9 cellular contexts compared by ENCODE assay signal in the genomic region with DNA sequence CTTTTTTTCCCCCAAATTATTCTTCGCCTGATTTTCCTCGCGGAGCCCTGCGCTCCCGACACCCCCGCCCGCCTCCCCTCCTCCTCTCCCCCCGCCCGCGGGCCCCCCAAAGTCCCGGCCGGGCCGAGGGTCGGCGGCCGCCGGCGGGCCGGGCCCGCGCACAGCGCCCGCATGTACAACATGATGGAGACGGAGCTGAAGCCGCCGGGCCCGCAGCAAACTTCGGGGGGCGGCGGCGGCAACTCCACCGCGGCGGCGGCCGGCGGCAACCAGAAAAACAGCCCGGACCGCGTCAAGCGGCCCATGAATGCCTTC. TPM values are rescaled to one million over a fixed set of nuclear protein-coding genes. Genes with fewer than 3 reads are reported as not detected.
A peak's percentile ranks its signal among the peaks of the same experiment; 100 is the strongest.
DNase-seq lines count a peak whose midpoint lies in the region; ATAC-seq and TF ChIP-seq lines count a peak whose summit lies in the region.
"Had no signal": no experiment of that assay in that cellular context is flagged by ENCODE, and none has a peak within 500 bp of the region (broad histone marks: within the 10 kb centered on the region; RNA-seq: fewer than 3 reads in every experiment).

No MANE protein-coding gene starts in this region.

- peaks cover 8% of the 10 kb centered on the region for H3K4me1 Mint-ChIP-seq in activated naive CD8-positive, alpha-beta T cell (ENCODE audit: low read depth)
- H3K4me1 Mint-ChIP-seq in activated naive CD8-positive, alpha-beta T cell treated with anti-CD3 and anti-CD28 coated beads for 36 hours: peaks cover 17% of the 10 kb centered on the region
- peaks cover 10% of the 10 kb centered on the region for H3K4me1 Mint-ChIP-seq in type B pancreatic cell (ENCODE audit: unreplicated experiment)

- H3K27ac ChIP-seq in mammary epithelial cell (ENCODE audit: insufficient read depth, low read depth, low read length) (no peak overlapping the region), mesendoderm (ENCODE audit: low read depth, low read length) (peak overlapping the region; percentile 0)

- peak overlapping the region; percentile 81 for H4K8ac ChIP-seq in mesendoderm (ENCODE audit: low read depth, low read length)

- H3K56ac ChIP-seq in mesendoderm (ENCODE audit: low read length): no peak overlapping the region

- H3K36me3 ChIP-seq in mammary epithelial cell (ENCODE audit: insufficient read depth, low read length): no peaks in the 10 kb centered on the region
- H3K36me3 ChIP-seq in mesendoderm (ENCODE audit: control insufficient read depth, insufficient read depth, low read length): no peaks in the 10 kb centered on the region

- no peak overlapping the region for H2BK15ac ChIP-seq in mesendoderm (replicated peaks; ENCODE audit: low read depth)

- H3K79me1 ChIP-seq in mesendoderm (ENCODE audit: low read length): no peaks in the 10 kb centered on the region

- TF ChIP-seq CTCF in mammary epithelial cell (conservative IDR thresholded peaks at IDR 0.05 in 1 of 2, IDR thresholded peaks at IDR 0.05 in 1 of 2; ENCODE audit: extremely low read depth in 1 of 2, insufficient read depth in 1 of 2, low read depth in 1 of 2, low read length in 2 of 2) (no peak), type B pancreatic cell (conservative IDR thresholded peaks at IDR 0.05) (no peak)

- no peak overlapping the region for H3K23ac ChIP-seq in mesendoderm (ENCODE audit: low read length)

- dilution Hi-C loops in mammary epithelial cell (cut with HindIII; ENCODE audit: low sequenced_read_pairs): no loop called here

- H3K36me3 Mint-ChIP-seq in activated naive CD8-positive, alpha-beta T cell: no peaks in the 10 kb centered on the region
- H3K36me3 Mint-ChIP-seq in activated naive CD8-positive, alpha-beta T cell treated with anti-CD3 and anti-CD28 coated beads for 36 hours: peaks cover 7% of the 10 kb centered on the region
- peaks cover 3% of the 10 kb centered on the region for H3K36me3 Mint-ChIP-seq in type B pancreatic cell

- no peak overlapping the region for H2BK5ac ChIP-seq in mesendoderm (ENCODE audit: low read length)

- no TSS peak for BruUV-seq in mammary epithelial cell (replicated peaks; lab: Mats Ljungman, UMichigan)

- WGBS in mammary epithelial cell (ENCODE audit: low coverage, missing lambda C conversion rate): 13% methylated on average over 3 of the region's 41 CpGs
- WGBS in mesendoderm (ENCODE audit: extremely low coverage, insufficient coverage, low lambda C conversion rate): no CpG with 5 or more reads among the region's 41 CpGs

- H2AK5ac ChIP-seq in mesendoderm (ENCODE audit: low read length): no peak overlapping the region

- H3K27me3 ChIP-seq in mammary epithelial cell (ENCODE audit: insufficient read depth, low read length): peaks cover 56% of the 10 kb centered on the region
- H3K27me3 ChIP-seq in mesendoderm (ENCODE audit: insufficient read depth, low read length, poor library complexity): peaks cover 4% of the 10 kb centered on the region

- no peaks in the 10 kb centered on the region for H3K9me3 ChIP-seq in mammary epithelial cell (replicated peaks; ENCODE audit: insufficient read depth, low read length)

- H3K4me3 Mint-ChIP-seq in activated naive CD8-positive, alpha-beta T cell: peak overlapping the region; percentile 46
- H3K4me3 Mint-ChIP-seq in activated naive CD8-positive, alpha-beta T cell treated with anti-CD3 and anti-CD28 coated beads for 36 hours: no peak overlapping the region
- H3K4me3 Mint-ChIP-seq in type B pancreatic cell: peak overlapping the region; percentile 93

- H3K79me2 ChIP-seq in mammary epithelial cell (ENCODE audit: insufficient read depth, low read length) (no peaks in the 10 kb centered on the region), mesendoderm (ENCODE audit: control insufficient read depth, insufficient read depth, low read length) (no peaks in the 10 kb centered on the region)

- H3K4me2 ChIP-seq in mammary epithelial cell (ENCODE audit: insufficient read depth, low read depth, low read length) (peak overlapping the region; percentile 80), mesendoderm (ENCODE audit: low read length) (peak overlapping the region; percentile 43)

- in situ Hi-C loops in mammary epithelial cell (cut with MboI; ENCODE audit: low sequenced_read_pairs in 2 of 2): loop anchor here in 1 of 2 donors (25.0 kb wide), 1 partner anchor 550 kb away; no protein-coding TSS in a partner anchor

- H3K27ac Mint-ChIP-seq in activated naive CD8-positive, alpha-beta T cell: no peak overlapping the region
- H3K27ac Mint-ChIP-seq in activated naive CD8-positive, alpha-beta T cell treated with anti-CD3 and anti-CD28 coated beads for 36 hours: no peak overlapping the region
- H3K27ac Mint-ChIP-seq in type B pancreatic cell: peak overlapping the region; percentile 79

- H4K5ac ChIP-seq in mesendoderm (ENCODE audit: low read length): no peak overlapping the region

- H3K9me3 Mint-ChIP-seq in activated naive CD8-positive, alpha-beta T cell (ENCODE audit: low read depth): peaks cover 4% of the 10 kb centered on the region
- H3K9me3 Mint-ChIP-seq in activated naive CD8-positive, alpha-beta T cell treated with anti-CD3 and anti-CD28 coated beads for 36 hours: peaks cover 13% of the 10 kb centered on the region
- no peaks in the 10 kb centered on the region for H3K9me3 Mint-ChIP-seq in type B pancreatic cell

- H3K4me1 ChIP-seq in mammary epithelial cell (ENCODE audit: insufficient read depth, low read length): peaks cover 15% of the 10 kb centered on the region
- peaks cover 3% of the 10 kb centered on the region for H3K4me1 ChIP-seq in mesendoderm (ENCODE audit: control insufficient read depth, low read depth, low read length)

- H3K4me3 ChIP-seq in mammary epithelial cell (replicated peaks in 1 of 3; ENCODE audit: insufficient read depth in 1 of 3, low read depth in 2 of 3, low read length in 3 of 3) (peak overlapping the region; percentile 26 to 49 (median 37)), mesendoderm (ENCODE audit: low read length) (no peak overlapping the region)

- H2AFZ ChIP-seq in mammary epithelial cell (ENCODE audit: low read depth, low read length): peak overlapping the region; percentile 72

- no peak overlapping the region for H2BK120ac ChIP-seq in mesendoderm (ENCODE audit: low read depth, low read length)

- CTCF ChIA-PET in mammary epithelial cell (lab: Charles Lee; ENCODE audit: low non-redundant PET): no interaction called here

- H4K20me1 ChIP-seq in mammary epithelial cell (ENCODE audit: insufficient read depth, low read length): peaks cover 3% of the 10 kb centered on the region

- no peak overlapping the region for H3K9ac ChIP-seq in mammary epithelial cell (ENCODE audit: insufficient read depth, low read length)
- H3K9ac ChIP-seq in mesendoderm (ENCODE audit: low read length): no peak overlapping the region

- intact Hi-C loops in mammary epithelial cell (cut with micrococcal nuclease) (no loop called here), posterior vena cava (cut with DNase I) (loop anchor here in 1 of 2 donors (10.0 kb wide), 1 partner anchor 553 kb away; no protein-coding TSS in a partner anchor)

- DNase-seq in activated naive CD8-positive, alpha-beta T cell treated with anti-CD3 and anti-CD28 coated beads for 36 hours: no peak
- no peak for DNase-seq in mammary epithelial cell
- DNase-seq in mesendoderm: no peak
- DNase-seq in type B pancreatic cell (ENCODE audit: extremely low spot score, unreplicated experiment): no peak
- DNase-seq in CD1c-positive myeloid dendritic cell (ENCODE audit: extremely low spot score): no peak
- no peak for DNase-seq in posterior vena cava (ENCODE audit: low spot score)
- DNase-seq: activated T-cell treated with anti-CD3 and anti-CD28 coated beads, Interleukin-2, amount 50 U/mL, for 1 hour had no signal

- peak overlapping the region; percentile 92 for H3K18ac ChIP-seq in mesendoderm (ENCODE audit: low read length)

- H3K4ac ChIP-seq in mesendoderm (ENCODE audit: low read depth, low read length): no peak overlapping the region

- peaks cover 50% of the 10 kb centered on the region for H3K27me3 Mint-ChIP-seq in activated naive CD8-positive, alpha-beta T cell
- H3K27me3 Mint-ChIP-seq in activated naive CD8-positive, alpha-beta T cell treated with anti-CD3 and anti-CD28 coated beads for 36 hours: peaks cover 65% of the 10 kb centered on the region
- H3K27me3 Mint-ChIP-seq in type B pancreatic cell: peaks cover 75% of the 10 kb centered on the region

- ATAC-seq in GM21619 (IDR thresholded peaks at IDR 0.05; ENCODE audit: unreplicated experiment): no peak

RNA-seq across cellular contexts. Expression of a gene that starts 0.4 kb away (rescaled TPM):
- total RNA-seq in activated naive CD8-positive, alpha-beta T cell treated with anti-CD3 and anti-CD28 coated beads for 36 hours: not detected
- total RNA-seq in mammary epithelial cell (not detected), type B pancreatic cell (ENCODE audit: low replicate concordance) (20.5 and 70.4 TPM in 2 replicates), posterior vena cava (under 1 TPM; 0.19 to 0.29 TPM)
- not detected for polyA plus RNA-seq in mammary epithelial cell
- polyA minus RNA-seq in mammary epithelial cell: not detected
- 35.8 TPM for polyA plus RNA-seq in mesendoderm (2013, experiment 1 of 2)
- polyA plus RNA-seq in mesendoderm (2013, experiment 2 of 2): 42.3 TPM

Comparison
In these comparisons a context has a peak if more than half of its experiments do, and no peak if none do; other contexts are left out.
1. RNA of a gene that starts 0.4 kb away (total RNA-seq): 20.5 to 70.4 TPM in type B pancreatic cell; 0.19 to 0.29 TPM in posterior vena cava, not detected in activated naive CD8-positive, alpha-beta T cell treated with anti-CD3 and anti-CD28 coated beads for 36 hours and not detected in mammary epithelial cell; every median in the first group is over 10 times any median in the second.